Comparison of ENCODE assay signal across 1 cellular context in the genomic region with DNA sequence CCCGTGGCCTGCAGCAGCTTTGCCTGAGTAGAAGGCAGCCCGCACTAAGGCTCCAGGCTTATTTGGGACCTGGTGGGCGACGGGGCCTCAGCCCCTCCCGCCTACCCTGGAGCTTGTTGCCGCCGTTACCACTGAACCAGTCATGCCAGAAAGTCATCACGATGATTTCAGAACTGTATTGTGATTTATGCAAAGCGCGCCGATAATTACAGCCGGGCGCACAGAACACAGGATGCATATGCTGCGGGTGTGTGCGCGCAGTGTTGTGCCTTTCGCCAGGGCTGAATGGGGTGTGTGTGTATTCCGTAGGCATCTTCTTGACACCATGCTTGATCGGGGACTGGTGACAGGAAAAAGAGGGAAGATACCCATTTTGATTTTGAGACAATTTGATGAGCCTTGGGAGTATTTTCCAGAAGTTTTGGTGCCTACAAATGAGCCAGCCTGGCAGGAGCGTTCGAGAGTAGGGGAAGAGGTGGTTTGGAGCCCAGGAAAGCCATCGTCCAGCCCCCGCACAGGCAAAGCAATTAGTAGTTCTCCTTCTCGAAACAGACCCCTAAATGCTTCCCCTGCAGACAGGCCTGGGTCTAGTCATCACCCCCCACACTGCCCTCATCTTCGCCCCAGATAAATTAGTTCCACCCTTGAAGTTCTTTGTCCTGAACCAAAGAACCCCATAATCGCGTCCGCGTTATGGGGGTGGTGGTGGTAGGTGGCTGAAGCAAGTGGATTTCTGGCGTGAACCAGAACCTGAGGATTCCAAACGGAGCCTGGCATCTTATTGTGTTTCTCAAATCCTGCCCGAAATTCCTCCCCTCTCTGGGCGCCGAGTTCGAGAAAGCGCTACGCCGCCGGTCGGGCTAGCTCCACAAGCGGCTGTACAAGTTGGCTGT.
TF ChIP-seq lines count a peak whose summit lies in the region.

No MANE protein-coding gene starts in this region.

TF ChIP-seq in HepG2, 621 proteins besides CTCF, POLR2A, EP300 and RAD21:
- TF ChIP-seq ZNF589 (CRISPR knock-in tag; conservative IDR thresholded peaks at IDR 0.05) (no peak), GLI4 (CRISPR knock-in tag; IDR thresholded peaks at IDR 0.05; ENCODE audit: borderline replicate concordance) (no peak), ZNF331 (CRISPR knock-in tag; IDR thresholded peaks at IDR 0.05) (no peak), ZZZ3 (CRISPR knock-in tag; IDR thresholded peaks at IDR 0.05; ENCODE audit: borderline replicate concordance) (no peak), GTF3A (CRISPR knock-in tag; conservative IDR thresholded peaks at IDR 0.05) (no peak), CENPT (CRISPR knock-in tag; IDR thresholded peaks at IDR 0.05; ENCODE audit: low read depth) (no peak), ZNF446 (CRISPR knock-in tag; IDR thresholded peaks at IDR 0.05) (no peak), ZNF484 (CRISPR knock-in tag; IDR thresholded peaks at IDR 0.05; ENCODE audit: borderline replicate concordance, low read depth) (no peak), HNRNPUL1 (IDR thresholded peaks at IDR 0.05; ENCODE audit: low read depth, low read length) (no peak), PRPF4 (IDR thresholded peaks at IDR 0.05; ENCODE audit: low read depth, low read length, poor library complexity, severe bottlenecking) (no peak), CBFB (CRISPR knock-in tag; IDR thresholded peaks at IDR 0.05) (no peak), ZNF20 (CRISPR knock-in tag; IDR thresholded peaks at IDR 0.05) (no peak), ZNF792 (CRISPR knock-in tag; IDR thresholded peaks at IDR 0.05) (no peak), AGO1 (IDR thresholded peaks at IDR 0.05; ENCODE audit: low read depth, low read length, poor library complexity, severe bottlenecking) (no peak), REPIN1 (CRISPR knock-in tag; IDR thresholded peaks at IDR 0.05; ENCODE audit: borderline replicate concordance, low read depth) (no peak), ZNF678 (CRISPR knock-in tag; IDR thresholded peaks at IDR 0.05) (no peak), SAFB2 (CRISPR knock-in tag; IDR thresholded peaks at IDR 0.05; ENCODE audit: borderline replicate concordance, low read depth) (no peak), ZNF382 (CRISPR knock-in tag; IDR thresholded peaks at IDR 0.05; ENCODE audit: borderline replicate concordance) (no peak)
- TF ChIP-seq, protein P1, sequence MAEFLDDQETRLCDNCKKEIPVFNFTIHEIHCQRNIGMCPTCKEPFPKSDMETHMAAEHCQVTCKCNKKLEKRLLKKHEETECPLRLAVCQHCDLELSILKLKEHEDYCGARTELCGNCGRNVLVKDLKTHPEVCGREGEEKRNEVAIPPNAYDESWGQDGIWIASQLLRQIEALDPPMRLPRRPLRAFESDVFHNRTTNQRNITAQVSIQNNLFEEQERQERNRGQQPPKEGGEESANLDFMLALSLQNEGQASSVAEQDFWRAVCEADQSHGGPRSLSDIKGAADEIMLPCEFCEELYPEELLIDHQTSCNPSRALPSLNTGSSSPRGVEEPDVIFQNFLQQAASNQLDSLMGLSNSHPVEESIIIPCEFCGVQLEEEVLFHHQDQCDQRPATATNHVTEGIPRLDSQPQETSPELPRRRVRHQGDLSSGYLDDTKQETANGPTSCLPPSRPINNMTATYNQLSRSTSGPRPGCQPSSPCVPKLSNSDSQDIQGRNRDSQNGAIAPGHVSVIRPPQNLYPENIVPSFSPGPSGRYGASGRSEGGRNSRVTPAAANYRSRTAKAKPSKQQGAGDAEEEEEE (CRISPR knock-in tag; IDR thresholded peaks at IDR 0.05; ENCODE audit: borderline replicate concordance): no peak
- TF ChIP-seq, protein P2, sequence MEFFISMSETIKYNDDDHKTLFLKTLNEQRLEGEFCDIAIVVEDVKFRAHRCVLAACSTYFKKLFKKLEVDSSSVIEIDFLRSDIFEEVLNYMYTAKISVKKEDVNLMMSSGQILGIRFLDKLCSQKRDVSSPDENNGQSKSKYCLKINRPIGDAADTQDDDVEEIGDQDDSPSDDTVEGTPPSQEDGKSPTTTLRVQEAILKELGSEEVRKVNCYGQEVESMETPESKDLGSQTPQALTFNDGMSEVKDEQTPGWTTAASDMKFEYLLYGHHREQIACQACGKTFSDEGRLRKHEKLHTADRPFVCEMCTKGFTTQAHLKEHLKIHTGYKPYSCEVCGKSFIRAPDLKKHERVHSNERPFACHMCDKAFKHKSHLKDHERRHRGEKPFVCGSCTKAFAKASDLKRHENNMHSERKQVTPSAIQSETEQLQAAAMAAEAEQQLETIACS (CRISPR knock-in tag; IDR thresholded peaks at IDR 0.05): no peak
